ENCODE assay signal across 32 cellular contexts in genomic region chr4:88308587-88308986, GRCh38.
"Had no signal": no experiment of that assay in that cellular context is flagged by ENCODE, and none has a peak within 500 bp of the region (broad histone marks: within the 10 kb centered on the region; RNA-seq: fewer than 3 reads in every experiment).

No MANE protein-coding gene starts in this region.

- H3K4me1 ChIP-seq: adrenal gland, ascending aorta, breast epithelium, esophagus squamous epithelium had no signal

- ATAC-seq: activated CD4-positive, CD25-positive, alpha-beta regulatory T cell treated with anti-CD3 and anti-CD28 coated beads, Interleukin-2, amount 50 U/mL, for 24 hours; activated naive CD8-positive, alpha-beta T cell treated with anti-CD3 and anti-CD28 coated beads, Interleukin-2, amount 50 U/mL, for 24 hours; activated T-cell treated with anti-CD3 and anti-CD28 coated beads, Interleukin-2, amount 50 U/mL, for 4 hours; T-cell had no signal

- H3K27me3 Mint-ChIP-seq: activated B cell treated with CpG ODN at 0.5 μM for 24 hours had no signal

- H3K36me3 ChIP-seq: adrenal gland, ascending aorta, breast epithelium, esophagus squamous epithelium, WERI-Rb-1 had no signal

- H3K4me3 Mint-ChIP-seq: activated B cell treated with CpG ODN at 0.5 μM for 24 hours; activated CD4-positive, alpha-beta memory T cell treated with anti-CD3 and anti-CD28 coated beads, Interleukin-2, amount 10 ng/mL, durations not matched to agents 7 days and 5 days; activated CD4-positive, alpha-beta T cell treated with anti-CD3 and anti-CD28 coated beads, Interleukin-2, amount 10 ng/mL, durations not matched to agents 24 days and 14 days; activated naive CD4-positive, alpha-beta T cell treated with anti-CD3 and anti-CD28 coated beads for 36 hours; activated naive CD4-positive, alpha-beta T cell treated with anti-CD3 and anti-CD28 coated beads, Interleukin-2, amount 50 U/mL, for 24 hours; activated naive CD8-positive, alpha-beta T cell treated with anti-CD3 and anti-CD28 coated beads for 36 hours; activated naive CD8-positive, alpha-beta T cell treated with anti-CD3 and anti-CD28 coated beads, Interleukin-2, amount 50 U/mL, for 24 hours; activated T-cell treated with anti-CD3 and anti-CD28 coated beads, Interleukin-2, amount 50 U/mL, for 4 hours; activated T-helper 1 cell treated with anti-CD3 and anti-CD28 coated beads, Interleukin-12 subunit alpha, Interleukin-12 subunit beta, Interleukin-2, Interleukin-4 antibody, amounts not matched to agents 30 ng/mL and 10 ng/mL and 1 ng/mL, durations not matched to agents 14 hours and 24 hours and 36 hours; brain; central memory CD8-positive, alpha-beta T cell; dendritic cell treated with granulocyte-macrophage colony-stimulating factor and Interleukin-4, amounts not matched to agents 40 ng/mL and 50 ng/mL, for 4 days; endodermal cell; T-cell; T-helper 1 cell treated with Interleukin-12 subunit alpha and Interleukin-12 subunit beta and Interleukin-4 antibody, amounts not matched to agents 30 μg/mL and 1 μg/mL, for 36 hours had no signal

- H3K36me3 Mint-ChIP-seq: brain had no signal

- H3K4me3 ChIP-seq: adrenal gland, ascending aorta, breast epithelium, coronary artery, dorsolateral prefrontal cortex, esophagus squamous epithelium had no signal

- H3K27ac ChIP-seq: adrenal gland, ascending aorta, breast epithelium, coronary artery, dorsolateral prefrontal cortex, esophagus squamous epithelium, WERI-Rb-1 had no signal

- H3K27ac Mint-ChIP-seq: activated B cell treated with CpG ODN at 0.5 μM for 24 hours; activated CD4-positive, alpha-beta memory T cell treated with anti-CD3 and anti-CD28 coated beads, Interleukin-2, amount 10 ng/mL, durations not matched to agents 7 days and 5 days; activated CD4-positive, alpha-beta T cell treated with anti-CD3 and anti-CD28 coated beads, Interleukin-2, amount 10 ng/mL, durations not matched to agents 24 days and 14 days; activated naive CD4-positive, alpha-beta T cell treated with anti-CD3 and anti-CD28 coated beads for 36 hours; activated naive CD4-positive, alpha-beta T cell treated with anti-CD3 and anti-CD28 coated beads, Interleukin-2, amount 50 U/mL, for 24 hours; activated naive CD8-positive, alpha-beta T cell treated with anti-CD3 and anti-CD28 coated beads for 36 hours; activated naive CD8-positive, alpha-beta T cell treated with anti-CD3 and anti-CD28 coated beads, Interleukin-2, amount 50 U/mL, for 24 hours; activated T-helper 1 cell treated with anti-CD3 and anti-CD28 coated beads, Interleukin-12 subunit alpha, Interleukin-12 subunit beta, Interleukin-2, Interleukin-4 antibody, amounts not matched to agents 30 ng/mL and 10 ng/mL and 1 ng/mL, durations not matched to agents 14 hours and 24 hours and 36 hours; activated T-helper 2 cell treated with anti-CD3 and anti-CD28 coated beads, Interferon-gamma antibody, Interleukin-2, Interleukin-4, amounts not matched to agents 10 μg/mL and 5 μg/mL and 100 μg/mL, durations not matched to agents 14 hours and 24 hours and 36 hours; brain; dendritic cell treated with granulocyte-macrophage colony-stimulating factor and Interleukin-4, amounts not matched to agents 40 ng/mL and 50 ng/mL, for 4 days; endodermal cell; T-cell; T-helper 1 cell treated with Interleukin-12 subunit alpha and Interleukin-12 subunit beta and Interleukin-4 antibody, amounts not matched to agents 30 μg/mL and 1 μg/mL, for 36 hours had no signal

- DNase-seq: activated B cell treated with CpG ODN at 0.5 μM for 24 hours; activated CD4-positive, alpha-beta memory T cell treated with anti-CD3 and anti-CD28 coated beads, Interleukin-2, amount 10 ng/mL, durations not matched to agents 7 days and 5 days; activated CD4-positive, alpha-beta T cell treated with anti-CD3 and anti-CD28 coated beads, Interleukin-2, amount 10 ng/mL, durations not matched to agents 24 days and 14 days; activated CD4-positive, alpha-beta T cell treated with anti-CD3 and anti-CD28 coated beads, Interleukin-2, amount 50 U/mL, for 4 hours; activated CD8-positive, alpha-beta memory T cell treated with anti-CD3 and anti-CD28 coated beads, Interleukin-2, amount 50 U/mL, for 48 hours; activated effector memory CD4-positive, alpha-beta T cell treated with anti-CD3 and anti-CD28 coated beads, Interleukin-2, amount 50 U/mL, for 16 hours; activated naive CD4-positive, alpha-beta T cell treated with anti-CD3 and anti-CD28 coated beads for 36 hours; activated naive CD8-positive, alpha-beta T cell treated with anti-CD3 and anti-CD28 coated beads for 36 hours; activated naive CD8-positive, alpha-beta T cell treated with anti-CD3 and anti-CD28 coated beads, Interleukin-2, amount 50 U/mL, for 24 hours; activated T-cell treated with anti-CD3 and anti-CD28 coated beads for 4 hours; activated T-cell treated with anti-CD3 and anti-CD28 coated beads, Interleukin-2, amount 50 U/mL, for 4 hours; adrenal gland; dorsolateral prefrontal cortex; effector memory CD4-positive, alpha-beta T cell; endodermal cell; esophagus squamous epithelium; head of caudate nucleus; SW 1271; T-cell; T1000; WERI-Rb-1 had no signal

- H3K27me3 ChIP-seq: adrenal gland, ascending aorta, breast epithelium, dorsolateral prefrontal cortex had no signal

- H3K4me1 Mint-ChIP-seq: activated B cell treated with CpG ODN at 0.5 μM for 24 hours; activated CD4-positive, alpha-beta memory T cell treated with anti-CD3 and anti-CD28 coated beads, Interleukin-2, amount 10 ng/mL, durations not matched to agents 7 days and 5 days; activated CD4-positive, alpha-beta T cell treated with anti-CD3 and anti-CD28 coated beads, Interleukin-2, amount 10 ng/mL, durations not matched to agents 24 days and 14 days; activated naive CD4-positive, alpha-beta T cell treated with anti-CD3 and anti-CD28 coated beads, Interleukin-2, amount 50 U/mL, for 24 hours; activated naive CD8-positive, alpha-beta T cell treated with anti-CD3 and anti-CD28 coated beads for 36 hours; activated naive CD8-positive, alpha-beta T cell treated with anti-CD3 and anti-CD28 coated beads, Interleukin-2, amount 50 U/mL, for 24 hours; brain; central memory CD8-positive, alpha-beta T cell; T-cell had no signal
